18 cellular contexts compared by ENCODE assay signal in genomic region chr6:137805622-137806021, GRCh38.
DNase-seq lines count a peak whose midpoint lies in the region; ATAC-seq and TF ChIP-seq lines count a peak whose summit lies in the region.
"Had no signal": no experiment of that assay in that cellular context is flagged by ENCODE, and none has a peak within 500 bp of the region (broad histone marks: within the 10 kb centered on the region; RNA-seq: fewer than 3 reads in every experiment).

No MANE protein-coding gene starts in this region.

- H3K4me3 ChIP-seq in cardiac muscle cell = no peak overlapping the region
- no peak overlapping the region for H3K4me3 ChIP-seq in testis
- H3K4me3 ChIP-seq: breast epithelium, SJSA1 had no signal

- TF ChIP-seq POLR2A in testis (IDR thresholded peaks at IDR 0.05) = no peak

- no peaks in the 10 kb centered on the region for H3K9me3 ChIP-seq in cardiac muscle cell (ENCODE audit: low read depth)
- no peaks in the 10 kb centered on the region for H3K9me3 ChIP-seq in testis
- H3K9me3 ChIP-seq: breast epithelium had no signal

- intact Hi-C loops in testis (cut with DNase I; ENCODE audit: low total_unique reads) = loop anchor here (10.0 kb wide), 1 partner anchor 59 kb away; the partner anchor contains the start of gene TNFAIP3

- 13 to 31% methylated on average over 7 of the region's 7 CpGs for WGBS in testis, 2 donors

- no peaks in the 10 kb centered on the region for H3K27me3 Mint-ChIP-seq in mesothelial cell of epicardium (ENCODE audit: low read depth)
- H3K27me3 Mint-ChIP-seq in stimulated activated naive B cell treated with anti-CD40 and anti-IgM and Interleukin-4, amounts not matched to agents 10 μg/mL and 1 μg/mL and 100 μg/mL, for 72 hours = no peaks in the 10 kb centered on the region

- H3K9me3 Mint-ChIP-seq in mesothelial cell of epicardium = no peaks in the 10 kb centered on the region
- H3K9me3 Mint-ChIP-seq in stimulated activated naive B cell treated with anti-CD40 and anti-IgM and Interleukin-4, amounts not matched to agents 10 μg/mL and 1 μg/mL and 100 μg/mL, for 72 hours = peaks cover 6 to 7% of the 10 kb centered on the region in 2 donors

- no peaks in the 10 kb centered on the region for H3K36me3 Mint-ChIP-seq in mesothelial cell of epicardium
- peaks cover 5 to 7% of the 10 kb centered on the region in 2 donors for H3K36me3 Mint-ChIP-seq in stimulated activated naive B cell treated with anti-CD40 and anti-IgM and Interleukin-4, amounts not matched to agents 10 μg/mL and 1 μg/mL and 100 μg/mL, for 72 hours

- peak overlapping the region; percentile 49 for H3K27ac ChIP-seq in cardiac muscle cell
- H3K27ac ChIP-seq in testis = peak overlapping the region; percentile 64 to 75
- H3K27ac ChIP-seq: breast epithelium, SJSA1, VCaP had no signal

- H3K4me3 Mint-ChIP-seq in mesothelial cell of epicardium = no peak overlapping the region
- H3K4me3 Mint-ChIP-seq in stimulated activated naive B cell treated with anti-CD40 and anti-IgM and Interleukin-4, amounts not matched to agents 10 μg/mL and 1 μg/mL and 100 μg/mL, for 72 hours = no peak overlapping the region
- H3K4me3 Mint-ChIP-seq: dendritic cell treated with granulocyte-macrophage colony-stimulating factor and Interleukin-4, amounts not matched to agents 40 ng/mL and 50 ng/mL, for 4 days; T-helper 1 cell treated with Interleukin-12 subunit alpha and Interleukin-12 subunit beta and Interleukin-4 antibody, amounts not matched to agents 30 μg/mL and 1 μg/mL, for 36 hours had no signal

- peaks cover 49% of the 10 kb centered on the region for H3K4me1 Mint-ChIP-seq in mesothelial cell of epicardium
- peaks cover 16 to 29% of the 10 kb centered on the region in 2 donors for H3K4me1 Mint-ChIP-seq in stimulated activated naive B cell treated with anti-CD40 and anti-IgM and Interleukin-4, amounts not matched to agents 10 μg/mL and 1 μg/mL and 100 μg/mL, for 72 hours

- H3K36me3 ChIP-seq in cardiac muscle cell (no peaks in the 10 kb centered on the region), testis (ENCODE audit: low read depth, missing control alignments) (no peaks in the 10 kb centered on the region)
- H3K36me3 ChIP-seq: breast epithelium, SJSA1 had no signal

- peak; percentile 85 for DNase-seq in amniotic epithelial cell (ENCODE audit: low read depth)
- DNase-seq in cardiac muscle cell (ENCODE audit: low read depth in 1 of 2, low spot score in 1 of 2) = peak in 1 of 2 donors; percentile 43
- no peak for DNase-seq in mesothelial cell of epicardium (ENCODE audit: low spot score in 2 of 2, unreplicated experiment in 2 of 2)
- peak; percentile 62 for DNase-seq in testis
- no peak for DNase-seq in ureter (ENCODE audit: low spot score)
- DNase-seq in mucosa of gallbladder (ENCODE audit: low spot score) = no peak
- no peak for DNase-seq in stimulated activated naive B cell treated with anti-CD40 and anti-IgM and Interleukin-4, amounts not matched to agents 10 μg/mL and 1 μg/mL and 100 μg/mL, for 72 hours
- DNase-seq: activated effector memory CD4-positive, alpha-beta T cell treated with anti-CD3 and anti-CD28 coated beads, Interleukin-2, amount 50 U/mL, for 16 hours; foreskin melanocyte; KBM-7; NCI-H1930; NCI-H226; PC-3 had no signal

- peaks cover 41% of the 10 kb centered on the region for H3K4me1 ChIP-seq in cardiac muscle cell (ENCODE audit: low read depth)
- H3K4me1 ChIP-seq in testis = peaks cover 22% of the 10 kb centered on the region

- no peaks in the 10 kb centered on the region for H3K27me3 ChIP-seq in cardiac muscle cell
- no peaks in the 10 kb centered on the region for H3K27me3 ChIP-seq in testis
- H3K27me3 ChIP-seq: breast epithelium, SJSA1 had no signal

- peak overlapping the region; percentile 77 for H3K27ac Mint-ChIP-seq in mesothelial cell of epicardium
- H3K27ac Mint-ChIP-seq in stimulated activated naive B cell treated with anti-CD40 and anti-IgM and Interleukin-4, amounts not matched to agents 10 μg/mL and 1 μg/mL and 100 μg/mL, for 72 hours = no peak overlapping the region
- H3K27ac Mint-ChIP-seq: dendritic cell treated with granulocyte-macrophage colony-stimulating factor and Interleukin-4, amounts not matched to agents 40 ng/mL and 50 ng/mL, for 4 days; T-helper 1 cell treated with Interleukin-12 subunit alpha and Interleukin-12 subunit beta and Interleukin-4 antibody, amounts not matched to agents 30 μg/mL and 1 μg/mL, for 36 hours had no signal

- no peak for ATAC-seq in stimulated activated naive B cell treated with anti-CD40 and anti-IgM and Interleukin-4, amounts not matched to agents 10 μg/mL and 1 μg/mL and 100 μg/mL, for 72 hours (replicated peaks)
- ATAC-seq: PC-3 had no signal

- TF ChIP-seq CTCF in cardiac muscle cell (IDR thresholded peaks at IDR 0.05; ENCODE audit: low read depth, low read length) (no peak), mesothelial cell of epicardium (IDR thresholded peaks at IDR 0.05; ENCODE audit: unreplicated experiment) (no peak), testis (IDR thresholded peaks at IDR 0.05) (no peak)

Comparison
In these comparisons a context has a peak if more than half of its experiments do, and no peak if none do; other contexts are left out.
1. DNase-seq: peak in amniotic epithelial cell (single experiment) and testis (single experiment); none in mesothelial cell of epicardium (0 of 2), ureter (single experiment), mucosa of gallbladder (single experiment) and stimulated activated naive B cell treated with anti-CD40 and anti-IgM and Interleukin-4, amounts not matched to agents 10 μg/mL and 1 μg/mL and 100 μg/mL, for 72 hours (single experiment).